1 cellular context compared by ENCODE assay signal in genomic region chr17:41956522-41956921, GRCh38.
TF ChIP-seq lines count a peak whose summit lies in the region.

No MANE protein-coding gene starts in this region.

TF ChIP-seq in K562, 482 proteins besides CTCF, POLR2A, EP300 and RAD21 (continued from another document and continues in another):
- no peak for TF ChIP-seq ZNF318 (IDR thresholded peaks at IDR 0.05; ENCODE audit: borderline replicate concordance in 1 of 2, low read depth in 1 of 2)
- no peak for TF ChIP-seq ZFPM2 (CRISPR knock-in tag; IDR thresholded peaks at IDR 0.05)
- TF ChIP-seq CREM (IDR thresholded peaks at IDR 0.05; ENCODE audit: low read depth) = no peak
- TF ChIP-seq SAP30 (IDR thresholded peaks at IDR 0.05; ENCODE audit: borderline replicate concordance, insufficient read depth, low read depth, low read length, poor library complexity, severe bottlenecking) = no peak
- TF ChIP-seq ATF3 (IDR thresholded peaks at IDR 0.05) = peak; percentile 88
- TF ChIP-seq ATF3 (CRISPR knock-in tag; conservative IDR thresholded peaks at IDR 0.05) = no peak
- TF ChIP-seq, protein P1, sequence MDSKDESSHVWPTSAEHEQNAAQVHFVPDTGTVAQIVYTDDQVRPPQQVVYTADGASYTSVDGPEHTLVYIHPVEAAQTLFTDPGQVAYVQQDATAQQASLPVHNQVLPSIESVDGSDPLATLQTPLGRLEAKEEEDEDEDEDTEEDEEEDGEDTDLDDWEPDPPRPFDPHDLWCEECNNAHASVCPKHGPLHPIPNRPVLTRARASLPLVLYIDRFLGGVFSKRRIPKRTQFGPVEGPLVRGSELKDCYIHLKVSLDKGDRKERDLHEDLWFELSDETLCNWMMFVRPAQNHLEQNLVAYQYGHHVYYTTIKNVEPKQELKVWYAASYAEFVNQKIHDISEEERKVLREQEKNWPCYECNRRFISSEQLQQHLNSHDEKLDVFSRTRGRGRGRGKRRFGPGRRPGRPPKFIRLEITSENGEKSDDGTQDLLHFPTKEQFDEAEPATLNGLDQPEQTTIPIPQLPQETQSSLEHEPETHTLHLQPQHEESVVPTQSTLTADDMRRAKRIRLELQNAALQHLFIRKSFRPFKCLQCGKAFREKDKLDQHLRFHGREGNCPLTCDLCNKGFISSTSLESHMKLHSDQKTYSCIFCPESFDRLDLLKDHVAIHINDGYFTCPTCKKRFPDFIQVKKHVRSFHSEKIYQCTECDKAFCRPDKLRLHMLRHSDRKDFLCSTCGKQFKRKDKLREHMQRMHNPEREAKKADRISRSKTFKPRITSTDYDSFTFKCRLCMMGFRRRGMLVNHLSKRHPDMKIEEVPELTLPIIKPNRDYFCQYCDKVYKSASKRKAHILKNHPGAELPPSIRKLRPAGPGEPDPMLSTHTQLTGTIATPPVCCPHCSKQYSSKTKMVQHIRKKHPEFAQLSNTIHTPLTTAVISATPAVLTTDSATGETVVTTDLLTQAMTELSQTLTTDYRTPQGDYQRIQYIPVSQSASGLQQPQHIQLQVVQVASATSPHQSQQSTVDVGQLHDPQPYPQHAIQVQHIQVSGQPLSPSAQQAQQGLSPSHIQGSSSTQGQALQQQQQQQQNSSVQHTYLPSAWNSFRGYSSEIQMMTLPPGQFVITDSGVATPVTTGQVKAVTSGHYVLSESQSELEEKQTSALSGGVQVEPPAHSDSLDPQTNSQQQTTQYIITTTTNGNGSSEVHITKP (IDR thresholded peaks at IDR 0.05; ENCODE audit: partially characterized antibody) = peak; percentile 10
- TF ChIP-seq, protein P2, sequence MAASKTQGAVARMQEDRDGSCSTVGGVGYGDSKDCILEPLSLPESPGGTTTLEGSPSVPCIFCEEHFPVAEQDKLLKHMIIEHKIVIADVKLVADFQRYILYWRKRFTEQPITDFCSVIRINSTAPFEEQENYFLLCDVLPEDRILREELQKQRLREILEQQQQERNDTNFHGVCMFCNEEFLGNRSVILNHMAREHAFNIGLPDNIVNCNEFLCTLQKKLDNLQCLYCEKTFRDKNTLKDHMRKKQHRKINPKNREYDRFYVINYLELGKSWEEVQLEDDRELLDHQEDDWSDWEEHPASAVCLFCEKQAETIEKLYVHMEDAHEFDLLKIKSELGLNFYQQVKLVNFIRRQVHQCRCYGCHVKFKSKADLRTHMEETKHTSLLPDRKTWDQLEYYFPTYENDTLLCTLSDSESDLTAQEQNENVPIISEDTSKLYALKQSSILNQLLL (CRISPR knock-in tag; IDR thresholded peaks at IDR 0.05; ENCODE audit: borderline replicate concordance) = no peak
- no peak for TF ChIP-seq MEF2A (IDR thresholded peaks at IDR 0.05; ENCODE audit: control insufficient read depth, low read depth, low read length)
- no peak for TF ChIP-seq TEAD4 (IDR thresholded peaks at IDR 0.05; ENCODE audit: low read length)
- no peak for TF ChIP-seq TEAD4 (CRISPR knock-in tag; IDR thresholded peaks at IDR 0.05; ENCODE audit: borderline replicate concordance)
- no peak for TF ChIP-seq CSDE1 (IDR thresholded peaks at IDR 0.05)
- TF ChIP-seq RNF2 (IDR thresholded peaks at IDR 0.05) = no peak
- TF ChIP-seq ETS2 (tag; IDR thresholded peaks at IDR 0.05; ENCODE audit: borderline replicate concordance, poor library complexity, severe bottlenecking) = no peak
- peak; percentile 20; the same call in 1 of the 2 replicates for TF ChIP-seq SMARCE1 (IDR thresholded peaks at IDR 0.05)
- peak; percentile 40; the same call in 1 of the 2 replicates for TF ChIP-seq JUN (IDR thresholded peaks at IDR 0.05; ENCODE audit: borderline replicate concordance, low read depth, low read length)
- no peak for TF ChIP-seq JUN (CRISPR knock-in tag; IDR thresholded peaks at IDR 0.05; ENCODE audit: borderline replicate concordance)
- no peak for TF ChIP-seq SIRT6 (IDR thresholded peaks at IDR 0.05; ENCODE audit: low read depth, low read length)
- no peak for TF ChIP-seq ZNF134 (CRISPR knock-in tag; conservative IDR thresholded peaks at IDR 0.05)
- no peak for TF ChIP-seq FOXJ2 (tag; IDR thresholded peaks at IDR 0.05)
- TF ChIP-seq ZNF408 (CRISPR knock-in tag; IDR thresholded peaks at IDR 0.05; ENCODE audit: low read depth) = no peak
- TF ChIP-seq EGR1 (conservative IDR thresholded peaks at IDR 0.05) = no peak
- no peak for TF ChIP-seq ZNF24 (IDR thresholded peaks at IDR 0.05)
- no peak for TF ChIP-seq TBP (optimal IDR thresholded peaks at IDR 0.05; ENCODE audit: low read depth, low read length)
- TF ChIP-seq TAF7 (tag; IDR thresholded peaks at IDR 0.05) = no peak
- no peak for TF ChIP-seq CHD7 (IDR thresholded peaks at IDR 0.05; ENCODE audit: low read depth, low read length)
- TF ChIP-seq PRPF4 (IDR thresholded peaks at IDR 0.05; ENCODE audit: insufficient read depth, low read depth, low read length, poor library complexity, severe bottlenecking) = no peak
- no peak for TF ChIP-seq TAF15 (IDR thresholded peaks at IDR 0.05; ENCODE audit: low read depth, low read length)
- TF ChIP-seq ARNT (IDR thresholded peaks at IDR 0.05) = no peak
- no peak for TF ChIP-seq GATAD2A (IDR thresholded peaks at IDR 0.05)
- no peak for TF ChIP-seq FUS (optimal IDR thresholded peaks at IDR 0.05; ENCODE audit: low read depth, low read length)
